Comparison of ENCODE assay signal across 23 cellular contexts in the genomic region with DNA sequence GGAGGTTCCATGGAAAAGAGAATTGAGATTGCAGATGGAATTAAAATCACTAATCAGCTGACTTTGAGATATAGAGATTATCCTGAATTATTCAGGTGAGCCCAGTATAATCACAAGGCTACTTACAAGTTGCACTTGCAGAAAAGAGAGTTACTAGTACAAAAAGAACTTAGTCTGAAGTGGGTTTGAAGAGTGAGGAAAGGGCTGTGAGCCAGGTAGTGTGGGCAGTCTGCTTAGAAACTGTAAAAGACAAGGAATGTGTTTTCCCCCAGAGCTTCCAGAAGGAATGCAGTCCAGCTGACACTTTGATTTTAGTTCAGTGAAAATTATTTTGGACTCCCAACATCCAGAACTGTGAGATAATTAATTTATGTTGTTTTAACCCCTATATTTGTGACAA.
"Had no signal": no experiment of that assay in that cellular context is flagged by ENCODE, and none has a peak within 500 bp of the region (broad histone marks: within the 10 kb centered on the region; RNA-seq: fewer than 3 reads in every experiment).

No MANE protein-coding gene starts in this region.

- H3K4me3 ChIP-seq: colonic mucosa, esophagus muscularis mucosa, neural progenitor cell, right lobe of liver, smooth muscle cell, stomach, thyroid gland, vagina had no signal

- H2AFZ ChIP-seq: neural progenitor cell, parathyroid adenoma had no signal

- H3K9ac ChIP-seq: neural progenitor cell, parathyroid adenoma had no signal

- H3K9me3 ChIP-seq: colonic mucosa, esophagus muscularis mucosa, right lobe of liver, stomach, thyroid gland, vagina had no signal

- H3K27me3 ChIP-seq: colonic mucosa, esophagus muscularis mucosa, neural progenitor cell, right lobe of liver, stomach, thyroid gland, vagina had no signal

- H3K36me3 ChIP-seq: colonic mucosa, esophagus muscularis mucosa, neural progenitor cell, right lobe of liver, stomach, thyroid gland, vagina had no signal

- FAIRE-seq: endothelial cell of umbilical vein had no signal

- H3K79me2 ChIP-seq: parathyroid adenoma had no signal

- DNase-seq: colonic mucosa; effector memory CD4-positive, alpha-beta T cell; hypothalamus; kidney; mesendoderm; midbrain; naive thymus-derived CD4-positive, alpha-beta T cell; right lobe of liver; stimulated activated CD4-positive, alpha-beta T cell treated with anti-CD3 and anti-CD28 coated beads, Interleukin-12 subunit alpha, Interleukin-12 subunit beta, amount 100 ng/mL, for 4 hours; stimulated activated CD4-positive, alpha-beta T cell treated with anti-CD3 and anti-CD28 coated beads, Interleukin-1b, Interleukin-23, amount 100 ng/mL, for 48 hours; stimulated activated CD4-positive, alpha-beta T cell treated with anti-CD3 and anti-CD28 coated beads, Interleukin-4, amount 100 ng/mL, for 24 hours; stimulated activated naive CD4-positive, alpha-beta T cell treated with Interleukin-2 at 50 U/mL for 16 hours; stomach; thyroid gland; trophoblast cell had no signal

- H3K4me2 ChIP-seq: neural progenitor cell, smooth muscle cell had no signal

- ATAC-seq: left lobe of liver; naive thymus-derived CD4-positive, alpha-beta T cell; right lobe of liver; stimulated activated effector memory CD8-positive, alpha-beta T cell treated with anti-CD3 and anti-CD28 coated beads, Interleukin-12 subunit alpha, Interleukin-12 subunit beta, amount 100 ng/mL, for 72 hours had no signal

- H3K4me1 ChIP-seq: colonic mucosa, esophagus muscularis mucosa, parathyroid adenoma, right lobe of liver, stomach, thyroid gland, vagina had no signal

- H3K27ac ChIP-seq: colonic mucosa, esophagus muscularis mucosa, neural progenitor cell, parathyroid adenoma, right lobe of liver, stomach, thyroid gland, vagina had no signal
